1 cellular context compared by ENCODE assay signal in the genomic region with DNA sequence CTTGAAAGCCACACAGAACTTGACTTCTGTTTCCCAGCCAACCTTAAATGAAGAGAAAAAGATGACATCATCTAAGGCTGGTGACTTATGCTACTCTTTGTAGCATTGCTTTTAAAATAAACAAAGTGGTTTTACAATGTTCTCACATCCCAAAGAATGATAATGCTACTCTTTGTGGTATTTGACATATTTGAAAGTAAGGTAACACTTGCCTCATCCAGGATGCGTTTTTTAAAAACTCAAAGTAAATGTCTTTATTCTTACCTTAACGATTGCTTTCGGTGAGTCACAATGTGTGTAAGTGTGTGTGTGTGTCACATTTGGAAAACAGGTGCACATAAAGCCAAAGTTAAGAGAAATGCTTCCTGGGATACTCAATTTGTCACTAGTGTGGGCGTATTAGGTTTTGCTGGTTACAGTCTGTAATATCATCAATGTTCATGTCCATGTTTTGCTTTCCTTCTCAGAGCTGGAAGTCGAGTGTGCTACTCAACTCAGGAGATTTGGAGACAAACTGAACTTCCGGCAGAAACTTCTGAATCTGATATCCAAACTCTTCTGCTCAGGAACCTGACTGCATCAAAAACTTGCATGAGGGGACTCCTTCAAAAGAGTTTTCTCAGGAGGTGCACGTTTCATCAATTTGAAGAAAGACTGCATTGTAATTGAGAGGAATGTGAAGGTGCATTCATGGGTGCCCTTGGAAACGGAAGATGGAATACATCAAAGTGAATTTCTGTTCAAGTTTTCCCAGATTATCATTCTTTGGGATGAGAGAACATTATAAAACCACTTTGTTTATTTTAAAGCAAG.
TF ChIP-seq lines count a peak whose summit lies in the region.

No MANE protein-coding gene starts in this region.

TF ChIP-seq in GM12878, 131 proteins besides CTCF, POLR2A, EP300 and RAD21 (continued from another document and continues in another):
- TF ChIP-seq, protein P1, sequence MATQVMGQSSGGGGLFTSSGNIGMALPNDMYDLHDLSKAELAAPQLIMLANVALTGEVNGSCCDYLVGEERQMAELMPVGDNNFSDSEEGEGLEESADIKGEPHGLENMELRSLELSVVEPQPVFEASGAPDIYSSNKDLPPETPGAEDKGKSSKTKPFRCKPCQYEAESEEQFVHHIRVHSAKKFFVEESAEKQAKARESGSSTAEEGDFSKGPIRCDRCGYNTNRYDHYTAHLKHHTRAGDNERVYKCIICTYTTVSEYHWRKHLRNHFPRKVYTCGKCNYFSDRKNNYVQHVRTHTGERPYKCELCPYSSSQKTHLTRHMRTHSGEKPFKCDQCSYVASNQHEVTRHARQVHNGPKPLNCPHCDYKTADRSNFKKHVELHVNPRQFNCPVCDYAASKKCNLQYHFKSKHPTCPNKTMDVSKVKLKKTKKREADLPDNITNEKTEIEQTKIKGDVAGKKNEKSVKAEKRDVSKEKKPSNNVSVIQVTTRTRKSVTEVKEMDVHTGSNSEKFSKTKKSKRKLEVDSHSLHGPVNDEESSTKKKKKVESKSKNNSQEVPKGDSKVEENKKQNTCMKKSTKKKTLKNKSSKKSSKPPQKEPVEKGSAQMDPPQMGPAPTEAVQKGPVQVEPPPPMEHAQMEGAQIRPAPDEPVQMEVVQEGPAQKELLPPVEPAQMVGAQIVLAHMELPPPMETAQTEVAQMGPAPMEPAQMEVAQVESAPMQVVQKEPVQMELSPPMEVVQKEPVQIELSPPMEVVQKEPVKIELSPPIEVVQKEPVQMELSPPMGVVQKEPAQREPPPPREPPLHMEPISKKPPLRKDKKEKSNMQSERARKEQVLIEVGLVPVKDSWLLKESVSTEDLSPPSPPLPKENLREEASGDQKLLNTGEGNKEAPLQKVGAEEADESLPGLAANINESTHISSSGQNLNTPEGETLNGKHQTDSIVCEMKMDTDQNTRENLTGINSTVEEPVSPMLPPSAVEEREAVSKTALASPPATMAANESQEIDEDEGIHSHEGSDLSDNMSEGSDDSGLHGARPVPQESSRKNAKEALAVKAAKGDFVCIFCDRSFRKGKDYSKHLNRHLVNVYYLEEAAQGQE (IDR thresholded peaks at IDR 0.05; ENCODE audit: low read depth, low read length) = no peak
- TF ChIP-seq NRF1 (conservative IDR thresholded peaks at IDR 0.05; ENCODE audit: low read depth, low read length) = no peak
- TF ChIP-seq ZSCAN29 (IDR thresholded peaks at IDR 0.05) = no peak
- TF ChIP-seq, protein P2, sequence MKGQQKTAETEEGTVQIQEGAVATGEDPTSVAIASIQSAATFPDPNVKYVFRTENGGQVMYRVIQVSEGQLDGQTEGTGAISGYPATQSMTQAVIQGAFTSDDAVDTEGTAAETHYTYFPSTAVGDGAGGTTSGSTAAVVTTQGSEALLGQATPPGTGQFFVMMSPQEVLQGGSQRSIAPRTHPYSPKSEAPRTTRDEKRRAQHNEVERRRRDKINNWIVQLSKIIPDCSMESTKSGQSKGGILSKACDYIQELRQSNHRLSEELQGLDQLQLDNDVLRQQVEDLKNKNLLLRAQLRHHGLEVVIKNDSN (IDR thresholded peaks at IDR 0.05; ENCODE audit: borderline replicate concordance, extremely low read length, insufficient read depth, low read depth, low read length) = no peak
- no peak for TF ChIP-seq MTA3 (IDR thresholded peaks at IDR 0.05; ENCODE audit: borderline replicate concordance, low read length)
- no peak for TF ChIP-seq ZNF622 (IDR thresholded peaks at IDR 0.05)
- TF ChIP-seq FOXM1 (IDR thresholded peaks at IDR 0.05; ENCODE audit: low read depth, low read length) = no peak
- TF ChIP-seq KAT2A (conservative IDR thresholded peaks at IDR 0.05; ENCODE audit: control insufficient read depth, low read depth, low read length) = no peak
- TF ChIP-seq KLF5 (IDR thresholded peaks at IDR 0.05; ENCODE audit: partially characterized antibody) = no peak
- no peak for TF ChIP-seq EZH2 (IDR thresholded peaks at IDR 0.05; ENCODE audit: borderline replicate concordance, control insufficient read depth, low read depth, low read length)
- TF ChIP-seq CEBPB (IDR thresholded peaks at IDR 0.05; ENCODE audit: borderline replicate concordance in 1 of 2, low read depth in 2 of 2, low read length in 2 of 2) = no peak
- TF ChIP-seq, protein P3, sequence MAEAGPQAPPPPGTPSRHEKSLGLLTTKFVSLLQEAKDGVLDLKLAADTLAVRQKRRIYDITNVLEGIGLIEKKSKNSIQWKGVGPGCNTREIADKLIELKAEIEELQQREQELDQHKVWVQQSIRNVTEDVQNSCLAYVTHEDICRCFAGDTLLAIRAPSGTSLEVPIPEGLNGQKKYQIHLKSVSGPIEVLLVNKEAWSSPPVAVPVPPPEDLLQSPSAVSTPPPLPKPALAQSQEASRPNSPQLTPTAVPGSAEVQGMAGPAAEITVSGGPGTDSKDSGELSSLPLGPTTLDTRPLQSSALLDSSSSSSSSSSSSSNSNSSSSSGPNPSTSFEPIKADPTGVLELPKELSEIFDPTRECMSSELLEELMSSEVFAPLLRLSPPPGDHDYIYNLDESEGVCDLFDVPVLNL (IDR thresholded peaks at IDR 0.05; ENCODE audit: low read depth, low read length) = no peak
- TF ChIP-seq, protein P4, sequence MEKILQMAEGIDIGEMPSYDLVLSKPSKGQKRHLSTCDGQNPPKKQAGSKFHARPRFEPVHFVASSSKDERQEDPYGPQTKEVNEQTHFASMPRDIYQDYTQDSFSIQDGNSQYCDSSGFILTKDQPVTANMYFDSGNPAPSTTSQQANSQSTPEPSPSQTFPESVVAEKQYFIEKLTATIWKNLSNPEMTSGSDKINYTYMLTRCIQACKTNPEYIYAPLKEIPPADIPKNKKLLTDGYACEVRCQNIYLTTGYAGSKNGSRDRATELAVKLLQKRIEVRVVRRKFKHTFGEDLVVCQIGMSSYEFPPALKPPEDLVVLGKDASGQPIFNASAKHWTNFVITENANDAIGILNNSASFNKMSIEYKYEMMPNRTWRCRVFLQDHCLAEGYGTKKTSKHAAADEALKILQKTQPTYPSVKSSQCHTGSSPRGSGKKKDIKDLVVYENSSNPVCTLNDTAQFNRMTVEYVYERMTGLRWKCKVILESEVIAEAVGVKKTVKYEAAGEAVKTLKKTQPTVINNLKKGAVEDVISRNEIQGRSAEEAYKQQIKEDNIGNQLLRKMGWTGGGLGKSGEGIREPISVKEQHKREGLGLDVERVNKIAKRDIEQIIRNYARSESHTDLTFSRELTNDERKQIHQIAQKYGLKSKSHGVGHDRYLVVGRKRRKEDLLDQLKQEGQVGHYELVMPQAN (conservative IDR thresholded peaks at IDR 0.05) = 0 out of 2 replicates have a peak, but pooled peaks have one; percentile 50
- TF ChIP-seq, protein P5, sequence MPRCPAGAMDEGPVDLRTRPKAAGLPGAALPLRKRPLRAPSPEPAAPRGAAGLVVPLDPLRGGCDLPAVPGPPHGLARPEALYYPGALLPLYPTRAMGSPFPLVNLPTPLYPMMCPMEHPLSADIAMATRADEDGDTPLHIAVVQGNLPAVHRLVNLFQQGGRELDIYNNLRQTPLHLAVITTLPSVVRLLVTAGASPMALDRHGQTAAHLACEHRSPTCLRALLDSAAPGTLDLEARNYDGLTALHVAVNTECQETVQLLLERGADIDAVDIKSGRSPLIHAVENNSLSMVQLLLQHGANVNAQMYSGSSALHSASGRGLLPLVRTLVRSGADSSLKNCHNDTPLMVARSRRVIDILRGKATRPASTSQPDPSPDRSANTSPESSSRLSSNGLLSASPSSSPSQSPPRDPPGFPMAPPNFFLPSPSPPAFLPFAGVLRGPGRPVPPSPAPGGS (IDR thresholded peaks at IDR 0.05; ENCODE audit: borderline replicate concordance, insufficient read depth, low read depth, low read length, poor library complexity, severe bottlenecking) = peak; percentile 89
- TF ChIP-seq, protein P6, sequence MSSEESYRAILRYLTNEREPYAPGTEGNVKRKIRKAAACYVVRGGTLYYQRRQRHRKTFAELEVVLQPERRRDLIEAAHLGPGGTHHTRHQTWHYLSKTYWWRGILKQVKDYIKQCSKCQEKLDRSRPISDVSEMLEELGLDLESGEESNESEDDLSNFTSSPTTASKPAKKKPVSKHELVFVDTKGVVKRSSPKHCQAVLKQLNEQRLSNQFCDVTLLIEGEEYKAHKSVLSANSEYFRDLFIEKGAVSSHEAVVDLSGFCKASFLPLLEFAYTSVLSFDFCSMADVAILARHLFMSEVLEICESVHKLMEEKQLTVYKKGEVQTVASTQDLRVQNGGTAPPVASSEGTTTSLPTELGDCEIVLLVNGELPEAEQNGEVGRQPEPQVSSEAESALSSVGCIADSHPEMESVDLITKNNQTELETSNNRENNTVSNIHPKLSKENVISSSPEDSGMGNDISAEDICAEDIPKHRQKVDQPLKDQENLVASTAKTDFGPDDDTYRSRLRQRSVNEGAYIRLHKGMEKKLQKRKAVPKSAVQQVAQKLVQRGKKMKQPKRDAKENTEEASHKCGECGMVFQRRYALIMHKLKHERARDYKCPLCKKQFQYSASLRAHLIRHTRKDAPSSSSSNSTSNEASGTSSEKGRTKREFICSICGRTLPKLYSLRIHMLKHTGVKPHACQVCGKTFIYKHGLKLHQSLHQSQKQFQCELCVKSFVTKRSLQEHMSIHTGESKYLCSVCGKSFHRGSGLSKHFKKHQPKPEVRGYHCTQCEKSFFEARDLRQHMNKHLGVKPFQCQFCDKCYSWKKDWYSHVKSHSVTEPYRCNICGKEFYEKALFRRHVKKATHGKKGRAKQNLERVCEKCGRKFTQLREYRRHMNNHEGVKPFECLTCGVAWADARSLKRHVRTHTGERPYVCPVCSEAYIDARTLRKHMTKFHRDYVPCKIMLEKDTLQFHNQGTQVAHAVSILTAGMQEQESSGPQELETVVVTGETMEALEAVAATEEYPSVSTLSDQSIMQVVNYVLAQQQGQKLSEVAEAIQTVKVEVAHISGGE (CRISPR knock-in tag; IDR thresholded peaks at IDR 0.05) = no peak
- TF ChIP-seq, protein P7, sequence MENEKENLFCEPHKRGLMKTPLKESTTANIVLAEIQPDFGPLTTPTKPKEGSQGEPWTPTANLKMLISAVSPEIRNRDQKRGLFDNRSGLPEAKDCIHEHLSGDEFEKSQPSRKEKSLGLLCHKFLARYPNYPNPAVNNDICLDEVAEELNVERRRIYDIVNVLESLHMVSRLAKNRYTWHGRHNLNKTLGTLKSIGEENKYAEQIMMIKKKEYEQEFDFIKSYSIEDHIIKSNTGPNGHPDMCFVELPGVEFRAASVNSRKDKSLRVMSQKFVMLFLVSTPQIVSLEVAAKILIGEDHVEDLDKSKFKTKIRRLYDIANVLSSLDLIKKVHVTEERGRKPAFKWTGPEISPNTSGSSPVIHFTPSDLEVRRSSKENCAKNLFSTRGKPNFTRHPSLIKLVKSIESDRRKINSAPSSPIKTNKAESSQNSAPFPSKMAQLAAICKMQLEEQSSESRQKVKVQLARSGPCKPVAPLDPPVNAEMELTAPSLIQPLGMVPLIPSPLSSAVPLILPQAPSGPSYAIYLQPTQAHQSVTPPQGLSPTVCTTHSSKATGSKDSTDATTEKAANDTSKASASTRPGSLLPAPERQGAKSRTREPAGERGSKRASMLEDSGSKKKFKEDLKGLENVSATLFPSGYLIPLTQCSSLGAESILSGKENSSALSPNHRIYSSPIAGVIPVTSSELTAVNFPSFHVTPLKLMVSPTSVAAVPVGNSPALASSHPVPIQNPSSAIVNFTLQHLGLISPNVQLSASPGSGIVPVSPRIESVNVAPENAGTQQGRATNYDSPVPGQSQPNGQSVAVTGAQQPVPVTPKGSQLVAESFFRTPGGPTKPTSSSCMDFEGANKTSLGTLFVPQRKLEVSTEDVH (IDR thresholded peaks at IDR 0.05; ENCODE audit: low read depth, partially characterized antibody) = no peak
- TF ChIP-seq MEF2B (IDR thresholded peaks at IDR 0.05; ENCODE audit: partially characterized antibody, poor library complexity, severe bottlenecking) = peak; percentile 24
- peak in 1 of 2 experiments; percentile 58; a peak in 1 of 4 replicates for TF ChIP-seq ETV6 (conservative IDR thresholded peaks at IDR 0.05 in 1 of 2, IDR thresholded peaks at IDR 0.05 in 1 of 2; ENCODE audit: borderline replicate concordance in 1 of 2, low read depth in 1 of 2)
- TF ChIP-seq, protein P8, sequence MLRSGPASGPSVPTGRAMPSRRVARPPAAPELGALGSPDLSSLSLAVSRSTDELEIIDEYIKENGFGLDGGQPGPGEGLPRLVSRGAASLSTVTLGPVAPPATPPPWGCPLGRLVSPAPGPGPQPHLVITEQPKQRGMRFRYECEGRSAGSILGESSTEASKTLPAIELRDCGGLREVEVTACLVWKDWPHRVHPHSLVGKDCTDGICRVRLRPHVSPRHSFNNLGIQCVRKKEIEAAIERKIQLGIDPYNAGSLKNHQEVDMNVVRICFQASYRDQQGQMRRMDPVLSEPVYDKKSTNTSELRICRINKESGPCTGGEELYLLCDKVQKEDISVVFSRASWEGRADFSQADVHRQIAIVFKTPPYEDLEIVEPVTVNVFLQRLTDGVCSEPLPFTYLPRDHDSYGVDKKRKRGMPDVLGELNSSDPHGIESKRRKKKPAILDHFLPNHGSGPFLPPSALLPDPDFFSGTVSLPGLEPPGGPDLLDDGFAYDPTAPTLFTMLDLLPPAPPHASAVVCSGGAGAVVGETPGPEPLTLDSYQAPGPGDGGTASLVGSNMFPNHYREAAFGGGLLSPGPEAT (IDR thresholded peaks at IDR 0.05; ENCODE audit: low read depth) = peak; percentile 76
- peak; percentile 28; the same call in 1 of the 2 replicates for TF ChIP-seq IRF4 (IDR thresholded peaks at IDR 0.05; ENCODE audit: low read depth, low read length)
- TF ChIP-seq SREBF1 (IDR thresholded peaks at IDR 0.05; ENCODE audit: low read length) = no peak
- TF ChIP-seq YY1 (IDR thresholded peaks at IDR 0.05; ENCODE audit: low read depth, low read length) = 0 out of 2 replicates have a peak, but pooled peaks have one; percentile 8
- no peak for TF ChIP-seq ZNF217 (IDR thresholded peaks at IDR 0.05)
- no peak for TF ChIP-seq NR2C1 (IDR thresholded peaks at IDR 0.05)
- no peak for TF ChIP-seq FOXK2 (IDR thresholded peaks at IDR 0.05)
- no peak for TF ChIP-seq SREBF2 (IDR thresholded peaks at IDR 0.05; ENCODE audit: low read length)
- TF ChIP-seq HDGF (IDR thresholded peaks at IDR 0.05) = no peak
- no peak for TF ChIP-seq TARDBP (IDR thresholded peaks at IDR 0.05; ENCODE audit: borderline replicate concordance)
- TF ChIP-seq PML (IDR thresholded peaks at IDR 0.05; ENCODE audit: low read length) = no peak
- TF ChIP-seq MYB (IDR thresholded peaks at IDR 0.05; ENCODE audit: borderline replicate concordance, low read depth, low read length) = no peak
- TF ChIP-seq EED (IDR thresholded peaks at IDR 0.05; ENCODE audit: low read depth) = peak; percentile 68
- peak; percentile 56 for TF ChIP-seq MTA2 (IDR thresholded peaks at IDR 0.05; ENCODE audit: low read depth)
- TF ChIP-seq, protein P9, sequence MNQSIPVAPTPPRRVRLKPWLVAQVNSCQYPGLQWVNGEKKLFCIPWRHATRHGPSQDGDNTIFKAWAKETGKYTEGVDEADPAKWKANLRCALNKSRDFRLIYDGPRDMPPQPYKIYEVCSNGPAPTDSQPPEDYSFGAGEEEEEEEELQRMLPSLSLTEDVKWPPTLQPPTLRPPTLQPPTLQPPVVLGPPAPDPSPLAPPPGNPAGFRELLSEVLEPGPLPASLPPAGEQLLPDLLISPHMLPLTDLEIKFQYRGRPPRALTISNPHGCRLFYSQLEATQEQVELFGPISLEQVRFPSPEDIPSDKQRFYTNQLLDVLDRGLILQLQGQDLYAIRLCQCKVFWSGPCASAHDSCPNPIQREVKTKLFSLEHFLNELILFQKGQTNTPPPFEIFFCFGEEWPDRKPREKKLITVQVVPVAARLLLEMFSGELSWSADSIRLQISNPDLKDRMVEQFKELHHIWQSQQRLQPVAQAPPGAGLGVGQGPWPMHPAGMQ (IDR thresholded peaks at IDR 0.05; ENCODE audit: borderline replicate concordance) = no peak
- TF ChIP-seq, protein P10, sequence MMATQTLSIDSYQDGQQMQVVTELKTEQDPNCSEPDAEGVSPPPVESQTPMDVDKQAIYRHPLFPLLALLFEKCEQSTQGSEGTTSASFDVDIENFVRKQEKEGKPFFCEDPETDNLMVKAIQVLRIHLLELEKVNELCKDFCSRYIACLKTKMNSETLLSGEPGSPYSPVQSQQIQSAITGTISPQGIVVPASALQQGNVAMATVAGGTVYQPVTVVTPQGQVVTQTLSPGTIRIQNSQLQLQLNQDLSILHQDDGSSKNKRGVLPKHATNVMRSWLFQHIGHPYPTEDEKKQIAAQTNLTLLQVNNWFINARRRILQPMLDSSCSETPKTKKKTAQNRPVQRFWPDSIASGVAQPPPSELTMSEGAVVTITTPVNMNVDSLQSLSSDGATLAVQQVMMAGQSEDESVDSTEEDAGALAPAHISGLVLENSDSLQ (IDR thresholded peaks at IDR 0.05) = no peak
